ENCODE assay signal across 1 cellular context in the genomic region with DNA sequence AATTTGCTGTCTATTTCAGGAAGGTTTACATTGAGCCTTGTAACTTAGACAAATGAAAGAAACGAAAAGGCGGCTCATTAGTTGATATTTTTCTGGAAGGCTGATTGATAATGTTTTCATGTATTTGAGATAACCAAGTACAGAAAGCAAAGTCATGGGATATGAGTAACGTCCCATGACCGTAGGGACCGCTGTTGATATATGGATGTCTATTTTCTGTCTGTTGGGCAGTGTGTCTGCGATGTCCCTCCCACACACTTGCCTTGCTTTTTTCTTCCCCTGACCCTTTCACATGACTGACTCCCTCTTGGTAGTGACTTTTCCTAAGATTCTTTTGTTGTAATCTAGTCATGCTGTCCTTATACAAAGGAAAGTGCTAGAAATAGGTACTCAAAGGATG.
A peak's percentile ranks its signal among the peaks of the same experiment; 100 is the strongest.
TF ChIP-seq lines count a peak whose summit lies in the region.

No MANE protein-coding gene starts in this region.

TF ChIP-seq in K562, 482 proteins besides CTCF, POLR2A, EP300 and RAD21 (continued from another document and continues in another):
- TF ChIP-seq, protein P1, sequence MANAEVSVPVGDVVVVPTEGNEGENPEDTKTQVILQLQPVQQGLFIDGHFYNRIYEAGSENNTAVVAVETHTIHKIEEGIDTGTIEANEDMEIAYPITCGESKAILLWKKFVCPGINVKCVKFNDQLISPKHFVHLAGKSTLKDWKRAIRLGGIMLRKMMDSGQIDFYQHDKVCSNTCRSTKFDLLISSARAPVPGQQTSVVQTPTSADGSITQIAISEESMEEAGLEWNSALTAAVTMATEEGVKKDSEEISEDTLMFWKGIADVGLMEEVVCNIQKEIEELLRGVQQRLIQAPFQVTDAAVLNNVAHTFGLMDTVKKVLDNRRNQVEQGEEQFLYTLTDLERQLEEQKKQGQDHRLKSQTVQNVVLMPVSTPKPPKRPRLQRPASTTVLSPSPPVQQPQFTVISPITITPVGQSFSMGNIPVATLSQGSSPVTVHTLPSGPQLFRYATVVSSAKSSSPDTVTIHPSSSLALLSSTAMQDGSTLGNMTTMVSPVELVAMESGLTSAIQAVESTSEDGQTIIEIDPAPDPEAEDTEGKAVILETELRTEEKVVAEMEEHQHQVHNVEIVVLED (CRISPR knock-in tag; IDR thresholded peaks at IDR 0.05): no peak
- TF ChIP-seq RBM15 (IDR thresholded peaks at IDR 0.05; ENCODE audit: insufficient read depth, low read length) (no peak), NUFIP1 (IDR thresholded peaks at IDR 0.05; ENCODE audit: partially characterized antibody) (no peak), TAL1 (IDR thresholded peaks at IDR 0.05) (no peak), E2F3 (CRISPR knock-in tag; IDR thresholded peaks at IDR 0.05) (no peak), POLR2H (tag; IDR thresholded peaks at IDR 0.05; ENCODE audit: low read depth) (no peak), ZZZ3 (IDR thresholded peaks at IDR 0.05) (no peak), BRD4 (IDR thresholded peaks at IDR 0.05) (no peak), ZNF551 (CRISPR knock-in tag; IDR thresholded peaks at IDR 0.05) (no peak), KAT2B (IDR thresholded peaks at IDR 0.05; ENCODE audit: low read depth, low read length) (no peak), NFATC3 (IDR thresholded peaks at IDR 0.05) (no peak), NR2F6 (CRISPR knock-in tag; IDR thresholded peaks at IDR 0.05) (no peak), ZNF408 (CRISPR knock-in tag; IDR thresholded peaks at IDR 0.05; ENCODE audit: low read depth) (no peak), HDAC1 (IDR thresholded peaks at IDR 0.05) (peak in 1 of 2 experiments; percentile 11; a peak in 1 of 4 replicates), FOXA3 (CRISPR knock-in tag; conservative IDR thresholded peaks at IDR 0.05 in 1 of 2, IDR thresholded peaks at IDR 0.05 in 1 of 2) (peak in 1 of 2 experiments; percentile 3; a peak in 1 of 4 replicates), ZNF436 (CRISPR knock-in tag; IDR thresholded peaks at IDR 0.05) (no peak)
- TF ChIP-seq, protein P2, sequence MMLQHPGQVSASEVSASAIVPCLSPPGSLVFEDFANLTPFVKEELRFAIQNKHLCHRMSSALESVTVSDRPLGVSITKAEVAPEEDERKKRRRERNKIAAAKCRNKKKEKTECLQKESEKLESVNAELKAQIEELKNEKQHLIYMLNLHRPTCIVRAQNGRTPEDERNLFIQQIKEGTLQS (IDR thresholded peaks at IDR 0.05): peak; percentile 64
- TF ChIP-seq, protein P2 (CRISPR knock-in tag; conservative IDR thresholded peaks at IDR 0.05): no peak; the same call in 1 of the 2 replicates
- TF ChIP-seq, protein P3, sequence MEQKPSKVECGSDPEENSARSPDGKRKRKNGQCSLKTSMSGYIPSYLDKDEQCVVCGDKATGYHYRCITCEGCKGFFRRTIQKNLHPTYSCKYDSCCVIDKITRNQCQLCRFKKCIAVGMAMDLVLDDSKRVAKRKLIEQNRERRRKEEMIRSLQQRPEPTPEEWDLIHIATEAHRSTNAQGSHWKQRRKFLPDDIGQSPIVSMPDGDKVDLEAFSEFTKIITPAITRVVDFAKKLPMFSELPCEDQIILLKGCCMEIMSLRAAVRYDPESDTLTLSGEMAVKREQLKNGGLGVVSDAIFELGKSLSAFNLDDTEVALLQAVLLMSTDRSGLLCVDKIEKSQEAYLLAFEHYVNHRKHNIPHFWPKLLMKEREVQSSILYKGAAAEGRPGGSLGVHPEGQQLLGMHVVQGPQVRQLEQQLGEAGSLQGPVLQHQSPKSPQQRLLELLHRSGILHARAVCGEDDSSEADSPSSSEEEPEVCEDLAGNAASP (IDR thresholded peaks at IDR 0.05): no peak
- TF ChIP-seq, protein P4, sequence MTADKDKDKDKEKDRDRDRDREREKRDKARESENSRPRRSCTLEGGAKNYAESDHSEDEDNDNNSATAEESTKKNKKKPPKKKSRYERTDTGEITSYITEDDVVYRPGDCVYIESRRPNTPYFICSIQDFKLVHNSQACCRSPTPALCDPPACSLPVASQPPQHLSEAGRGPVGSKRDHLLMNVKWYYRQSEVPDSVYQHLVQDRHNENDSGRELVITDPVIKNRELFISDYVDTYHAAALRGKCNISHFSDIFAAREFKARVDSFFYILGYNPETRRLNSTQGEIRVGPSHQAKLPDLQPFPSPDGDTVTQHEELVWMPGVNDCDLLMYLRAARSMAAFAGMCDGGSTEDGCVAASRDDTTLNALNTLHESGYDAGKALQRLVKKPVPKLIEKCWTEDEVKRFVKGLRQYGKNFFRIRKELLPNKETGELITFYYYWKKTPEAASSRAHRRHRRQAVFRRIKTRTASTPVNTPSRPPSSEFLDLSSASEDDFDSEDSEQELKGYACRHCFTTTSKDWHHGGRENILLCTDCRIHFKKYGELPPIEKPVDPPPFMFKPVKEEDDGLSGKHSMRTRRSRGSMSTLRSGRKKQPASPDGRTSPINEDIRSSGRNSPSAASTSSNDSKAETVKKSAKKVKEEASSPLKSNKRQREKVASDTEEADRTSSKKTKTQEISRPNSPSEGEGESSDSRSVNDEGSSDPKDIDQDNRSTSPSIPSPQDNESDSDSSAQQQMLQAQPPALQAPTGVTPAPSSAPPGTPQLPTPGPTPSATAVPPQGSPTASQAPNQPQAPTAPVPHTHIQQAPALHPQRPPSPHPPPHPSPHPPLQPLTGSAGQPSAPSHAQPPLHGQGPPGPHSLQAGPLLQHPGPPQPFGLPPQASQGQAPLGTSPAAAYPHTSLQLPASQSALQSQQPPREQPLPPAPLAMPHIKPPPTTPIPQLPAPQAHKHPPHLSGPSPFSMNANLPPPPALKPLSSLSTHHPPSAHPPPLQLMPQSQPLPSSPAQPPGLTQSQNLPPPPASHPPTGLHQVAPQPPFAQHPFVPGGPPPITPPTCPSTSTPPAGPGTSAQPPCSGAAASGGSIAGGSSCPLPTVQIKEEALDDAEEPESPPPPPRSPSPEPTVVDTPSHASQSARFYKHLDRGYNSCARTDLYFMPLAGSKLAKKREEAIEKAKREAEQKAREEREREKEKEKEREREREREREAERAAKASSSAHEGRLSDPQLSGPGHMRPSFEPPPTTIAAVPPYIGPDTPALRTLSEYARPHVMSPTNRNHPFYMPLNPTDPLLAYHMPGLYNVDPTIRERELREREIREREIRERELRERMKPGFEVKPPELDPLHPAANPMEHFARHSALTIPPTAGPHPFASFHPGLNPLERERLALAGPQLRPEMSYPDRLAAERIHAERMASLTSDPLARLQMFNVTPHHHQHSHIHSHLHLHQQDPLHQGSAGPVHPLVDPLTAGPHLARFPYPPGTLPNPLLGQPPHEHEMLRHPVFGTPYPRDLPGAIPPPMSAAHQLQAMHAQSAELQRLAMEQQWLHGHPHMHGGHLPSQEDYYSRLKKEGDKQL (CRISPR knock-in tag; IDR thresholded peaks at IDR 0.05; ENCODE audit: borderline replicate concordance): no peak
- TF ChIP-seq, protein P5, sequence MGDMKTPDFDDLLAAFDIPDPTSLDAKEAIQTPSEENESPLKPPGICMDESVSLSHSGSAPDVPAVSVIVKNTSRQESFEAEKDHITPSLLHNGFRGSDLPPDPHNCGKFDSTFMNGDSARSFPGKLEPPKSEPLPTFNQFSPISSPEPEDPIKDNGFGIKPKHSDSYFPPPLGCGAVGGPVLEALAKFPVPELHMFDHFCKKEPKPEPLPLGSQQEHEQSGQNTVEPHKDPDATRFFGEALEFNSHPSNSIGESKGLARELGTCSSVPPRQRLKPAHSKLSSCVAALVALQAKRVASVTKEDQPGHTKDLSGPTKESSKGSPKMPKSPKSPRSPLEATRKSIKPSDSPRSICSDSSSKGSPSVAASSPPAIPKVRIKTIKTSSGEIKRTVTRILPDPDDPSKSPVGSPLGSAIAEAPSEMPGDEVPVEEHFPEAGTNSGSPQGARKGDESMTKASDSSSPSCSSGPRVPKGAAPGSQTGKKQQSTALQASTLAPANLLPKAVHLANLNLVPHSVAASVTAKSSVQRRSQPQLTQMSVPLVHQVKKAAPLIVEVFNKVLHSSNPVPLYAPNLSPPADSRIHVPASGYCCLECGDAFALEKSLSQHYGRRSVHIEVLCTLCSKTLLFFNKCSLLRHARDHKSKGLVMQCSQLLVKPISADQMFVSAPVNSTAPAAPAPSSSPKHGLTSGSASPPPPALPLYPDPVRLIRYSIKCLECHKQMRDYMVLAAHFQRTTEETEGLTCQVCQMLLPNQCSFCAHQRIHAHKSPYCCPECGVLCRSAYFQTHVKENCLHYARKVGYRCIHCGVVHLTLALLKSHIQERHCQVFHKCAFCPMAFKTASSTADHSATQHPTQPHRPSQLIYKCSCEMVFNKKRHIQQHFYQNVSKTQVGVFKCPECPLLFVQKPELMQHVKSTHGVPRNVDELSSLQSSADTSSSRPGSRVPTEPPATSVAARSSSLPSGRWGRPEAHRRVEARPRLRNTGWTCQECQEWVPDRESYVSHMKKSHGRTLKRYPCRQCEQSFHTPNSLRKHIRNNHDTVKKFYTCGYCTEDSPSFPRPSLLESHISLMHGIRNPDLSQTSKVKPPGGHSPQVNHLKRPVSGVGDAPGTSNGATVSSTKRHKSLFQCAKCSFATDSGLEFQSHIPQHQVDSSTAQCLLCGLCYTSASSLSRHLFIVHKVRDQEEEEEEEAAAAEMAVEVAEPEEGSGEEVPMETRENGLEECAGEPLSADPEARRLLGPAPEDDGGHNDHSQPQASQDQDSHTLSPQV (IDR thresholded peaks at IDR 0.05): no peak
- TF ChIP-seq, protein P6, sequence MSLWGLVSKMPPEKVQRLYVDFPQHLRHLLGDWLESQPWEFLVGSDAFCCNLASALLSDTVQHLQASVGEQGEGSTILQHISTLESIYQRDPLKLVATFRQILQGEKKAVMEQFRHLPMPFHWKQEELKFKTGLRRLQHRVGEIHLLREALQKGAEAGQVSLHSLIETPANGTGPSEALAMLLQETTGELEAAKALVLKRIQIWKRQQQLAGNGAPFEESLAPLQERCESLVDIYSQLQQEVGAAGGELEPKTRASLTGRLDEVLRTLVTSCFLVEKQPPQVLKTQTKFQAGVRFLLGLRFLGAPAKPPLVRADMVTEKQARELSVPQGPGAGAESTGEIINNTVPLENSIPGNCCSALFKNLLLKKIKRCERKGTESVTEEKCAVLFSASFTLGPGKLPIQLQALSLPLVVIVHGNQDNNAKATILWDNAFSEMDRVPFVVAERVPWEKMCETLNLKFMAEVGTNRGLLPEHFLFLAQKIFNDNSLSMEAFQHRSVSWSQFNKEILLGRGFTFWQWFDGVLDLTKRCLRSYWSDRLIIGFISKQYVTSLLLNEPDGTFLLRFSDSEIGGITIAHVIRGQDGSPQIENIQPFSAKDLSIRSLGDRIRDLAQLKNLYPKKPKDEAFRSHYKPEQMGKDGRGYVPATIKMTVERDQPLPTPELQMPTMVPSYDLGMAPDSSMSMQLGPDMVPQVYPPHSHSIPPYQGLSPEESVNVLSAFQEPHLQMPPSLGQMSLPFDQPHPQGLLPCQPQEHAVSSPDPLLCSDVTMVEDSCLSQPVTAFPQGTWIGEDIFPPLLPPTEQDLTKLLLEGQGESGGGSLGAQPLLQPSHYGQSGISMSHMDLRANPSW (CRISPR knock-in tag; IDR thresholded peaks at IDR 0.05): no peak
- TF ChIP-seq, protein P7, sequence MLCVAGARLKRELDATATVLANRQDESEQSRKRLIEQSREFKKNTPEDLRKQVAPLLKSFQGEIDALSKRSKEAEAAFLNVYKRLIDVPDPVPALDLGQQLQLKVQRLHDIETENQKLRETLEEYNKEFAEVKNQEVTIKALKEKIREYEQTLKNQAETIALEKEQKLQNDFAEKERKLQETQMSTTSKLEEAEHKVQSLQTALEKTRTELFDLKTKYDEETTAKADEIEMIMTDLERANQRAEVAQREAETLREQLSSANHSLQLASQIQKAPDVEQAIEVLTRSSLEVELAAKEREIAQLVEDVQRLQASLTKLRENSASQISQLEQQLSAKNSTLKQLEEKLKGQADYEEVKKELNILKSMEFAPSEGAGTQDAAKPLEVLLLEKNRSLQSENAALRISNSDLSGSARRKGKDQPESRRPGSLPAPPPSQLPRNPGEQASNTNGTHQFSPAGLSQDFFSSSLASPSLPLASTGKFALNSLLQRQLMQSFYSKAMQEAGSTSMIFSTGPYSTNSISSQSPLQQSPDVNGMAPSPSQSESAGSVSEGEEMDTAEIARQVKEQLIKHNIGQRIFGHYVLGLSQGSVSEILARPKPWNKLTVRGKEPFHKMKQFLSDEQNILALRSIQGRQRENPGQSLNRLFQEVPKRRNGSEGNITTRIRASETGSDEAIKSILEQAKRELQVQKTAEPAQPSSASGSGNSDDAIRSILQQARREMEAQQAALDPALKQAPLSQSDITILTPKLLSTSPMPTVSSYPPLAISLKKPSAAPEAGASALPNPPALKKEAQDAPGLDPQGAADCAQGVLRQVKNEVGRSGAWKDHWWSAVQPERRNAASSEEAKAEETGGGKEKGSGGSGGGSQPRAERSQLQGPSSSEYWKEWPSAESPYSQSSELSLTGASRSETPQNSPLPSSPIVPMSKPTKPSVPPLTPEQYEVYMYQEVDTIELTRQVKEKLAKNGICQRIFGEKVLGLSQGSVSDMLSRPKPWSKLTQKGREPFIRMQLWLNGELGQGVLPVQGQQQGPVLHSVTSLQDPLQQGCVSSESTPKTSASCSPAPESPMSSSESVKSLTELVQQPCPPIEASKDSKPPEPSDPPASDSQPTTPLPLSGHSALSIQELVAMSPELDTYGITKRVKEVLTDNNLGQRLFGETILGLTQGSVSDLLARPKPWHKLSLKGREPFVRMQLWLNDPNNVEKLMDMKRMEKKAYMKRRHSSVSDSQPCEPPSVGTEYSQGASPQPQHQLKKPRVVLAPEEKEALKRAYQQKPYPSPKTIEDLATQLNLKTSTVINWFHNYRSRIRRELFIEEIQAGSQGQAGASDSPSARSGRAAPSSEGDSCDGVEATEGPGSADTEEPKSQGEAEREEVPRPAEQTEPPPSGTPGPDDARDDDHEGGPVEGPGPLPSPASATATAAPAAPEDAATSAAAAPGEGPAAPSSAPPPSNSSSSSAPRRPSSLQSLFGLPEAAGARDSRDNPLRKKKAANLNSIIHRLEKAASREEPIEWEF (CRISPR knock-in tag; IDR thresholded peaks at IDR 0.05): peak; percentile 28; the same call in 1 of the 2 replicates
- TF ChIP-seq, protein P8, sequence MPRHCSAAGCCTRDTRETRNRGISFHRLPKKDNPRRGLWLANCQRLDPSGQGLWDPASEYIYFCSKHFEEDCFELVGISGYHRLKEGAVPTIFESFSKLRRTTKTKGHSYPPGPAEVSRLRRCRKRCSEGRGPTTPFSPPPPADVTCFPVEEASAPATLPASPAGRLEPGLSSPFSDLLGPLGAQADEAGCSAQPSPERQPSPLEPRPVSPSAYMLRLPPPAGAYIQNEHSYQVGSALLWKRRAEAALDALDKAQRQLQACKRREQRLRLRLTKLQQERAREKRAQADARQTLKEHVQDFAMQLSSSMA (CRISPR knock-in tag; IDR thresholded peaks at IDR 0.05): no peak
- TF ChIP-seq, protein P9, sequence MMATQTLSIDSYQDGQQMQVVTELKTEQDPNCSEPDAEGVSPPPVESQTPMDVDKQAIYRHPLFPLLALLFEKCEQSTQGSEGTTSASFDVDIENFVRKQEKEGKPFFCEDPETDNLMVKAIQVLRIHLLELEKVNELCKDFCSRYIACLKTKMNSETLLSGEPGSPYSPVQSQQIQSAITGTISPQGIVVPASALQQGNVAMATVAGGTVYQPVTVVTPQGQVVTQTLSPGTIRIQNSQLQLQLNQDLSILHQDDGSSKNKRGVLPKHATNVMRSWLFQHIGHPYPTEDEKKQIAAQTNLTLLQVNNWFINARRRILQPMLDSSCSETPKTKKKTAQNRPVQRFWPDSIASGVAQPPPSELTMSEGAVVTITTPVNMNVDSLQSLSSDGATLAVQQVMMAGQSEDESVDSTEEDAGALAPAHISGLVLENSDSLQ (IDR thresholded peaks at IDR 0.05): peak; percentile 88
